8 cellular contexts compared by ENCODE assay signal in genomic region chr1:101506541-101507164, GRCh38.
DNase-seq lines count a peak whose midpoint lies in the region; ATAC-seq lines count a peak whose summit lies in the region.

No MANE protein-coding gene starts in this region.

- H3K27me3 ChIP-seq in CD8-positive, alpha-beta memory T cell (ENCODE audit: insufficient read depth, low read length, poor library complexity, severe bottlenecking): no peaks in the 10 kb centered on the region

- H3K4me1 ChIP-seq in CD8-positive, alpha-beta memory T cell (ENCODE audit: insufficient read depth, low read length): no peaks in the 10 kb centered on the region

- no peaks in the 10 kb centered on the region for H3K9me3 ChIP-seq in CD8-positive, alpha-beta memory T cell (ENCODE audit: low read length)

- H3K4me3 ChIP-seq in CD8-positive, alpha-beta memory T cell (ENCODE audit: low read length): no peak overlapping the region

- CTCF ChIA-PET in CD8-positive, alpha-beta memory T cell (lab: Charles Lee): interaction anchor here (0.9 to 2.0 kb wide), 9 partner anchors 11 to 131 kb away, joined by 3 to 7 read pairs (median 4); no protein-coding TSS in a partner anchor

- H3K9me3 Mint-ChIP-seq in CD8-positive, alpha-beta memory T cell: no peaks in the 10 kb centered on the region
- no peaks in the 10 kb centered on the region for H3K9me3 Mint-ChIP-seq in activated naive CD8-positive, alpha-beta T cell treated with anti-CD3 and anti-CD28 coated beads for 36 hours

- no peak overlapping the region for H3K4me3 Mint-ChIP-seq in CD8-positive, alpha-beta memory T cell
- H3K4me3 Mint-ChIP-seq in activated naive CD8-positive, alpha-beta T cell treated with anti-CD3 and anti-CD28 coated beads for 36 hours: no peak overlapping the region

- H3K27ac ChIP-seq in CD8-positive, alpha-beta memory T cell (ENCODE audit: low read depth, low read length): no peak overlapping the region

- POLR2A ChIA-PET in CD8-positive, alpha-beta memory T cell (lab: Charles Lee): no interaction called here

- no peaks in the 10 kb centered on the region for H3K36me3 Mint-ChIP-seq in CD8-positive, alpha-beta memory T cell
- H3K36me3 Mint-ChIP-seq in activated naive CD8-positive, alpha-beta T cell treated with anti-CD3 and anti-CD28 coated beads for 36 hours: no peaks in the 10 kb centered on the region

- peaks cover 0 to 4% (median 0%) of the 10 kb centered on the region in 3 donors for H3K4me1 Mint-ChIP-seq in CD8-positive, alpha-beta memory T cell
- no peaks in the 10 kb centered on the region for H3K4me1 Mint-ChIP-seq in activated naive CD8-positive, alpha-beta T cell treated with anti-CD3 and anti-CD28 coated beads for 36 hours

- peak in 4 of 5 donors; percentile 2 to 35 (median 6) for DNase-seq in CD8-positive, alpha-beta memory T cell
- peak; percentile 68 for DNase-seq in NCI-H82 (lab: John Stamatoyannopoulos, UW)
- DNase-seq in activated naive CD8-positive, alpha-beta T cell treated with anti-CD3 and anti-CD28 coated beads for 36 hours: peak; percentile 20
- DNase-seq in iPS DF 4.7 (ENCODE audit: extremely low read depth, low spot score): peak; percentile 5
- DNase-seq in stimulated activated CD4-positive, alpha-beta T cell treated with anti-CD3 and anti-CD28 coated beads, Interleukin-4, amount 100 ng/mL, for 4 hours: peak; percentile 2 to 7

- no peaks in the 10 kb centered on the region for H3K36me3 ChIP-seq in CD8-positive, alpha-beta memory T cell (ENCODE audit: insufficient read depth, low read length)

- H3K27me3 Mint-ChIP-seq in CD8-positive, alpha-beta memory T cell: peaks cover 0 to 3% of the 10 kb centered on the region in 2 donors
- H3K27me3 Mint-ChIP-seq in activated naive CD8-positive, alpha-beta T cell treated with anti-CD3 and anti-CD28 coated beads for 36 hours: no peaks in the 10 kb centered on the region

- ATAC-seq in GM18861 (IDR thresholded peaks at IDR 0.05; ENCODE audit: unreplicated experiment) (peak; percentile 83), HG03135 (IDR thresholded peaks at IDR 0.05; ENCODE audit: unreplicated experiment) (peak; percentile 85), HG03457 (IDR thresholded peaks at IDR 0.05; ENCODE audit: unreplicated experiment) (no peak)

- no peak overlapping the region for H3K27ac Mint-ChIP-seq in CD8-positive, alpha-beta memory T cell
- no peak overlapping the region for H3K27ac Mint-ChIP-seq in activated naive CD8-positive, alpha-beta T cell treated with anti-CD3 and anti-CD28 coated beads for 36 hours

Comparison
In these comparisons a context has a peak if more than half of its experiments do, and no peak if none do; other contexts are left out.
1. DNase-seq: peak in every context shown above with its lines; median percentile 68 in NCI-H82; 20 in activated naive CD8-positive, alpha-beta T cell treated with anti-CD3 and anti-CD28 coated beads for 36 hours; 6 in CD8-positive, alpha-beta memory T cell; 5 in iPS DF 4.7; 4 in stimulated activated CD4-positive, alpha-beta T cell treated with anti-CD3 and anti-CD28 coated beads, Interleukin-4, amount 100 ng/mL, for 4 hours.